ENCODE assay signal across 1 cellular context in genomic region chr3:49529567-49529966, GRCh38.
TF ChIP-seq lines count a peak whose summit lies in the region.

No MANE protein-coding gene starts in this region.

TF ChIP-seq in HepG2, 621 proteins besides CTCF, POLR2A, EP300 and RAD21:
- TF ChIP-seq TEAD3 (CRISPR knock-in tag; optimal IDR thresholded peaks at IDR 0.05; ENCODE audit: borderline replicate concordance) = no peak
- no peak for TF ChIP-seq KIAA2018 (CRISPR knock-in tag; IDR thresholded peaks at IDR 0.05; ENCODE audit: borderline replicate concordance)
- TF ChIP-seq ZNF740 (CRISPR knock-in tag; IDR thresholded peaks at IDR 0.05) = no peak
- TF ChIP-seq RORA (CRISPR knock-in tag; IDR thresholded peaks at IDR 0.05) = no peak
- no peak for TF ChIP-seq RFXANK (CRISPR knock-in tag; IDR thresholded peaks at IDR 0.05)
